1 cellular context compared by ENCODE assay signal in genomic region chr15:58726867-58727266, GRCh38.
A peak's percentile ranks its signal among the peaks of the same experiment; 100 is the strongest.
TF ChIP-seq lines count a peak whose summit lies in the region.

No MANE protein-coding gene starts in this region.

TF ChIP-seq in GM12878, 131 proteins besides CTCF, POLR2A, EP300 and RAD21:
- no peak for TF ChIP-seq SIN3A (IDR thresholded peaks at IDR 0.05; ENCODE audit: low read depth, low read length)
- TF ChIP-seq ZNF592 (IDR thresholded peaks at IDR 0.05): no peak
- no peak for TF ChIP-seq PML (IDR thresholded peaks at IDR 0.05; ENCODE audit: low read length)
- TF ChIP-seq ZNF384 (IDR thresholded peaks at IDR 0.05; ENCODE audit: borderline replicate concordance, low read depth, low read length): peak; percentile 65; the same call in 1 of the 2 replicates
- no peak for TF ChIP-seq E2F8 (IDR thresholded peaks at IDR 0.05; ENCODE audit: low read depth, partially characterized antibody)
- no peak for TF ChIP-seq ZSCAN29 (IDR thresholded peaks at IDR 0.05)
- TF ChIP-seq SPI1 (IDR thresholded peaks at IDR 0.05; ENCODE audit: borderline replicate concordance, insufficient read depth, low read depth, low read length): no peak
- TF ChIP-seq GATAD2B (conservative IDR thresholded peaks at IDR 0.05; ENCODE audit: low read depth): no peak
- TF ChIP-seq E4F1 (IDR thresholded peaks at IDR 0.05; ENCODE audit: borderline replicate concordance, partially characterized antibody): no peak
